In the genomic region with DNA sequence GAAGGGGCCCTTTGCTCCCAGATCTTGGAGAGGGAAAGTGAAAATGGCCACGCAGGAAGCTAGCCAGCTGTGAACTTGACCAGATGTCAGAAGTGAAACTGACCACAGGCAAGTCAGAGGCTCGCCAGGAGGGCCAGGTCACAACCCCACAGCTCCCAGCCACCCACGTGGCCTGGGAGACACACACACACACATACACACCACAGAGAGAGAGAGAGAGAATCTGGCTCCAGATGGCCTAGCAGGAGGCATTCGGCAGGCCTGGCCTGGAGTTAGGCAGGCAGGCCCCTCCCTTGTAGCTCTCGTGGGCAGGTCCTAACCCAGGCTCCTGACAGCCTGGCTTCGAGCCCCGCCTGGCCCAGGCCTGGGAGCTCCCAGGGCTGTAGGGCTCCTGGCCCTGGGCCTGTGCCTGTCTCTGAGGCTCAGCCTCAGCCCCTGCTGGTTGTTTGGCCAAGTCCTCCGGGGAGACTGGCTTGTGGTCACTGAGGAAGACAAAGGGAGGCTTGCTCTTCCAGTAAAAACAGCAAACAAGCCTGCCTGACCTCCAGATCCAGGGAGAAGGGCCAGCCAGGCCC, we compare ENCODE assay signal across 8 cellular contexts.
DNase-seq lines count a peak whose midpoint lies in the region; ATAC-seq and TF ChIP-seq lines count a peak whose summit lies in the region.

No MANE protein-coding gene starts in this region.

- H3K4me3 ChIP-seq in SK-N-MC: no peak overlapping the region

- H3K4me3 Mint-ChIP-seq in nephron progenitor cell: peak overlapping the region; percentile 1

- DNase-seq in Ammon's horn (ENCODE audit: low spot score) (peak; percentile 84), SK-N-MC (ENCODE audit: low read depth, low spot score) (no peak), fibroblast of peridontal ligament (ENCODE audit: extremely low read depth) (peak; percentile 97), nephron progenitor cell (peak; percentile 68), NCI-H510A (lab: John Stamatoyannopoulos, UW) (no peak)

- TF ChIP-seq CTCF in nephron progenitor cell (IDR thresholded peaks at IDR 0.05): no peak

- H3K27me3 Mint-ChIP-seq in nephron progenitor cell (ENCODE audit: low read depth, poor library complexity): peaks cover 3% of the 10 kb centered on the region

- peaks cover 65% of the 10 kb centered on the region for H3K4me1 Mint-ChIP-seq in nephron progenitor cell

- peak overlapping the region; percentile 52 for H3K9ac ChIP-seq in SK-N-MC (ENCODE audit: insufficient read length)

- H3K36me3 Mint-ChIP-seq in nephron progenitor cell (ENCODE audit: low read depth): no peaks in the 10 kb centered on the region

- no peaks in the 10 kb centered on the region for H3K9me3 Mint-ChIP-seq in nephron progenitor cell

- peak overlapping the region; percentile 97 for H3K27ac Mint-ChIP-seq in nephron progenitor cell

- no peaks in the 10 kb centered on the region for H3K9me3 ChIP-seq in SK-N-MC (ENCODE audit: low read depth, low read length)

- peak; percentile 68 for ATAC-seq in GM19372 (IDR thresholded peaks at IDR 0.05; ENCODE audit: low read depth, unreplicated experiment)
- ATAC-seq in HG03457 (IDR thresholded peaks at IDR 0.05; ENCODE audit: unreplicated experiment): peak; percentile 71
- ATAC-seq in GM21528 (IDR thresholded peaks at IDR 0.05; ENCODE audit: low FRiP score, unreplicated experiment): no peak

- H3K36me3 ChIP-seq in SK-N-MC (ENCODE audit: insufficient read depth, low read length): peaks cover 27% of the 10 kb centered on the region; the same call in 1 of the 2 replicates

- H3K27ac ChIP-seq in SK-N-MC: peak overlapping the region; percentile 83

Comparison
In these comparisons a context has a peak if more than half of its experiments do, and no peak if none do; other contexts are left out.
1. DNase-seq: peak in Ammon's horn (single experiment), fibroblast of peridontal ligament (single experiment) and nephron progenitor cell (single experiment); none in SK-N-MC (single experiment) and NCI-H510A (single experiment).